ENCODE assay signal across 8 cellular contexts in the genomic region with DNA sequence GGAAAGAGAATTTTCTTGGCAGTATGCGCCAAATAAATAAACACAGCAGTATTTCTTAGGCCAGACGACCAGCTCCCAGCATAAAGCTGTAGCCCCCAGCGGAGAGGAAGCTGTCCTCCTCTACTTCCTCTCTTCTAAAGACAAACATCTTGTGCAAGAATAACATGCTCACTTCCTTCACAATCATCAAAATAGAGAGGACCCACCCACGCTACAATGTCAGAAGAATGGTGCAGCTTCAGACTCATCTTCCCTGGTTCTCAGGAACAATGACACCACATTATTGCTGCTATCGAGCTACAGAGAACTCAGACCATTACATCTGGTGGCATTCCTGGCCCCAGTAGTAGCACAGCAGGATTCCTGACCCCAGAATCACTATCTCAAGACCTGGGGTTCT. TPM values are rescaled to one million over a fixed set of nuclear protein-coding genes. Genes with fewer than 3 reads are reported as not detected.
DNase-seq lines count a peak whose midpoint lies in the region; ATAC-seq and TF ChIP-seq lines count a peak whose summit lies in the region.

No MANE protein-coding gene starts in this region.

- H3K27ac ChIP-seq in AG04450 (ENCODE audit: low read depth, low read length) (no peak overlapping the region), neuronal stem cell (replicated peaks; ENCODE audit: low read length) (no peak overlapping the region)

- H3K36me3 Mint-ChIP-seq in dendritic cell treated with granulocyte-macrophage colony-stimulating factor and Interleukin-4, amounts not matched to agents 40 ng/mL and 50 ng/mL, for 4 days (ENCODE audit: low read depth), result peaks cover 8% of the 10 kb centered on the region

- H3K4me1 Mint-ChIP-seq in dendritic cell treated with granulocyte-macrophage colony-stimulating factor and Interleukin-4, amounts not matched to agents 40 ng/mL and 50 ng/mL, for 4 days (ENCODE audit: low read depth), result peaks cover 77% of the 10 kb centered on the region

- H3K18ac ChIP-seq in neuronal stem cell (ENCODE audit: low read length), result no peak overlapping the region

- TF ChIP-seq CTCF in AG04450 (IDR thresholded peaks at IDR 0.05; ENCODE audit: low read depth, low read length), result no peak

- ATAC-seq in HG03354 (IDR thresholded peaks at IDR 0.05; ENCODE audit: poor library complexity, severe bottlenecking, unreplicated experiment) (no peak), GM18519 (IDR thresholded peaks at IDR 0.05; ENCODE audit: low FRiP score, unreplicated experiment) (no peak)

- no peak overlapping the region for H2AK5ac ChIP-seq in neuronal stem cell (ENCODE audit: low read depth, low read length)

- POLR2A ChIA-PET in AG04450 (lab: Yijun Ruan, JAX), result interaction anchor here (1.0 kb wide), 1 partner anchor 27 kb away, joined by 3 read pairs; no protein-coding TSS in a partner anchor

- no peaks in the 10 kb centered on the region for H3K9me3 ChIP-seq in AG04450 (ENCODE audit: control insufficient read depth, insufficient read depth, low read length)
- H3K9me3 ChIP-seq in neuronal stem cell (replicated peaks in 1 of 2; ENCODE audit: control insufficient read depth in 2 of 2, insufficient read depth in 1 of 2, low read depth in 1 of 2, low read length in 2 of 2), result peaks cover 0 to 5% of the 10 kb centered on the region in 2 donors

- H2BK15ac ChIP-seq in neuronal stem cell (ENCODE audit: low read length), result no peak overlapping the region

- H2BK12ac ChIP-seq in neuronal stem cell (ENCODE audit: low read length), result no peak overlapping the region

- no peak overlapping the region for H4K8ac ChIP-seq in neuronal stem cell (ENCODE audit: low read depth, low read length)

- H3K4me3 Mint-ChIP-seq in dendritic cell treated with granulocyte-macrophage colony-stimulating factor and Interleukin-4, amounts not matched to agents 40 ng/mL and 50 ng/mL, for 4 days, result peak overlapping the region; percentile 58

- H3K4me1 ChIP-seq in neuronal stem cell (ENCODE audit: control insufficient read depth in 2 of 2, insufficient read depth in 1 of 2, low read depth in 1 of 2, low read length in 2 of 2), result peaks cover 2 to 6% of the 10 kb centered on the region in 2 donors

- peak overlapping the region; percentile 36 for H2AFZ ChIP-seq in neuronal stem cell (ENCODE audit: low read length)

- no peak overlapping the region for H3K14ac ChIP-seq in neuronal stem cell (ENCODE audit: low read length)

- peaks cover 3% of the 10 kb centered on the region for H3K27me3 Mint-ChIP-seq in dendritic cell treated with granulocyte-macrophage colony-stimulating factor and Interleukin-4, amounts not matched to agents 40 ng/mL and 50 ng/mL, for 4 days

- no peak overlapping the region for H2BK120ac ChIP-seq in neuronal stem cell (ENCODE audit: low read depth, low read length)

- no peak overlapping the region for H3K4ac ChIP-seq in neuronal stem cell (ENCODE audit: low read length)

- no peak overlapping the region for H4K91ac ChIP-seq in neuronal stem cell (ENCODE audit: low read depth, low read length, poor library complexity)

- no peaks in the 10 kb centered on the region for H3K27me3 ChIP-seq in AG04450 (ENCODE audit: control insufficient read depth, insufficient read depth, low read length)
- no peaks in the 10 kb centered on the region for H3K27me3 ChIP-seq in neuronal stem cell (ENCODE audit: control insufficient read depth in 3 of 3, insufficient read depth in 3 of 3, low read depth in 1 of 3, low read length in 3 of 3)

- no peak overlapping the region for H3K9ac ChIP-seq in neuronal stem cell (ENCODE audit: low read depth, low read length, poor library complexity)

- no peak overlapping the region for H2BK5ac ChIP-seq in neuronal stem cell (ENCODE audit: low read length)

- H3K36me3 ChIP-seq in neuronal stem cell (replicated peaks in 1 of 2; ENCODE audit: control insufficient read depth in 2 of 2, insufficient read depth in 2 of 2, low read length in 2 of 2), result no peaks in the 10 kb centered on the region

- CTCF ChIA-PET in AG04450 (lab: Charles Lee), result interaction anchor here (0.5 to 1.8 kb wide), 4 partner anchors 13 to 153 kb away, joined by 3 to 10 read pairs (median 4); no protein-coding TSS in a partner anchor

- peak overlapping the region; percentile 94 for H3K27ac Mint-ChIP-seq in dendritic cell treated with granulocyte-macrophage colony-stimulating factor and Interleukin-4, amounts not matched to agents 40 ng/mL and 50 ng/mL, for 4 days

- H3K79me1 ChIP-seq in neuronal stem cell (ENCODE audit: low read depth, low read length), result no peaks in the 10 kb centered on the region

- H3K4me3 ChIP-seq in AG04450 (ENCODE audit: low read depth, low read length) (no peak overlapping the region), neuronal stem cell (ENCODE audit: low read length in 2 of 2) (no peak overlapping the region)

- H3K9me3 Mint-ChIP-seq in dendritic cell treated with granulocyte-macrophage colony-stimulating factor and Interleukin-4, amounts not matched to agents 40 ng/mL and 50 ng/mL, for 4 days, result no peaks in the 10 kb centered on the region

- no CpG with 5 or more reads among the region's 5 CpGs for WGBS in neuronal stem cell (ENCODE audit: extremely low coverage in 2 of 2, insufficient read length in 2 of 2, insufficient replicate concordance in 1 of 2), 2 donors

- H3K23ac ChIP-seq in neuronal stem cell (ENCODE audit: low read depth, low read length, poor library complexity), result no peak overlapping the region

- DNase-seq in AG04450 (ENCODE audit: low read depth, low spot score) (peak; percentile 47), SKM-1 (lab: John Stamatoyannopoulos, UW; ENCODE audit: unreplicated experiment) (peak; percentile 58), neuronal stem cell (ENCODE audit: low spot score) (no peak), EL (no peak), DMS53 (lab: John Stamatoyannopoulos, UW) (no peak)

- intact Hi-C loops in dendritic cell treated with granulocyte-macrophage colony-stimulating factor and Interleukin-4, amounts not matched to agents 40 ng/mL and 50 ng/mL, for 4 days (cut with micrococcal nuclease), result loop anchor here (1.0 kb wide), 1 partner anchor 26 kb away; no protein-coding TSS in a partner anchor

- no peak overlapping the region for H3K4me2 ChIP-seq in neuronal stem cell (ENCODE audit: insufficient read depth, low read length, poor library complexity, severe bottlenecking)

RNA-seq across cellular contexts. Expression of gene VWF, which starts 16.6 kb away (rescaled TPM):
- polyA plus RNA-seq in AG04450 (2011; rRNA removed), result 0.22 and 0.35 TPM in 2 replicates
- 0.64 and 1.0 TPM in 2 replicates for polyA minus RNA-seq in AG04450 (2011; rRNA and poly(A)+ RNA removed)
- 0.24 TPM for polyA plus RNA-seq in neuronal stem cell (2013, experiment 1 of 2)
- polyA plus RNA-seq in neuronal stem cell (2013, experiment 2 of 2), result 0.25 TPM

RNA-seq across cellular contexts. Expression of gene CD9, which starts 59.2 kb away (rescaled TPM):
- 152 and 177 TPM in 2 replicates for polyA plus RNA-seq in AG04450 (2011; rRNA removed)
- 91.4 and 91.9 TPM in 2 replicates for polyA minus RNA-seq in AG04450 (2011; rRNA and poly(A)+ RNA removed)
- 6.3 TPM for polyA plus RNA-seq in neuronal stem cell (2013, experiment 1 of 2)
- polyA plus RNA-seq in neuronal stem cell (2013, experiment 2 of 2), result 6.4 TPM

Comparison
In these comparisons a context has a peak if more than half of its experiments do, and no peak if none do; other contexts are left out.
1. DNase-seq: peak in AG04450 (single experiment) and SKM-1 (single experiment); none in neuronal stem cell (single experiment), EL (single experiment) and DMS53 (single experiment).